8 cellular contexts compared by ENCODE assay signal in genomic region chr17:42744283-42744805, GRCh38. TPM values are rescaled to one million over a fixed set of nuclear protein-coding genes. Genes with fewer than 3 reads are reported as not detected.
A peak's percentile ranks its signal among the peaks of the same experiment; 100 is the strongest.
DNase-seq lines count a peak whose midpoint lies in the region; ATAC-seq and TF ChIP-seq lines count a peak whose summit lies in the region.

No MANE protein-coding gene starts in this region.

- peaks cover 6% of the 10 kb centered on the region for H3K9me3 Mint-ChIP-seq in WTC11

- peaks cover 33% of the 10 kb centered on the region for H3K4me1 Mint-ChIP-seq in WTC11

- H3K27ac Mint-ChIP-seq in WTC11, result peak overlapping the region; percentile 96

- peak overlapping the region; percentile 86 for H3K4me3 Mint-ChIP-seq in WTC11

- POLR2A ChIA-PET in WTC11 (lab: Charles Lee), result interaction anchor here (1.3 to 1.8 kb wide), 3 partner anchors 17 to 126 kb away, joined by 3 to 6 read pairs (median 3); partner anchors contain the start of gene RAMP2

- DNase-seq in HFF-Myc (ENCODE audit: extremely low read depth, low read depth) (peak; percentile 37), NCI-H1092 treated with DMSO at 0.1 percent for 48 hours (lab: John Stamatoyannopoulos, UW) (peak; percentile 85), WTC11 (ENCODE audit: low spot score) (no peak), cerebellum (ENCODE audit: low spot score) (peak; percentile 58), left lobe of liver (ENCODE audit: low spot score) (peak; percentile 88), middle frontal gyrus (ENCODE audit: extremely low spot score, low spot score) (no peak)
- peak; percentile 79 for DNase-seq in stimulated activated CD4-positive, alpha-beta T cell treated with anti-CD3 and anti-CD28 coated beads, Interleukin-4, amount 100 ng/mL, for 1 hour

- peak overlapping the region; percentile 68 for H3K4me3 ChIP-seq in GM12875 (ENCODE audit: low read depth, low read length)
- peak overlapping the region; percentile 72 for H3K4me3 ChIP-seq in HFF-Myc (replicated peaks; ENCODE audit: low read depth, low read length)

- no peak for TF ChIP-seq CTCF in GM12875 (IDR thresholded peaks at IDR 0.05; ENCODE audit: borderline replicate concordance, insufficient read depth, low read depth, low read length)
- TF ChIP-seq CTCF in HFF-Myc (IDR thresholded peaks at IDR 0.05; ENCODE audit: low read depth, low read length, missing control alignments), result no peak
- TF ChIP-seq CTCF in WTC11 (IDR thresholded peaks at IDR 0.05), result no peak

- H3K27me3 Mint-ChIP-seq in WTC11 (ENCODE audit: low read depth), result peaks cover 27% of the 10 kb centered on the region

- CTCF ChIA-PET in WTC11 (lab: Charles Lee), result interaction anchor here (1.0 to 2.7 kb wide), 4 partner anchors 18 to 166 kb away, joined by 3 to 31 read pairs (median 7); no protein-coding TSS in a partner anchor

- peak; percentile 75 for ATAC-seq in WTC11
- peak; percentile 91 for ATAC-seq in left lobe of liver

- no peaks in the 10 kb centered on the region for H3K36me3 Mint-ChIP-seq in WTC11

TF ChIP-seq in WTC11, 78 proteins besides CTCF, POLR2A, EP300 and RAD21:
- peak; percentile 49; the same call in 1 of the 2 replicates for TF ChIP-seq USF1 (CRISPR knock-in tag; IDR thresholded peaks at IDR 0.05)
- peak; percentile 88 for TF ChIP-seq PRDM15 (CRISPR knock-in tag; IDR thresholded peaks at IDR 0.05)
- TF ChIP-seq ATF3 (CRISPR knock-in tag; conservative IDR thresholded peaks at IDR 0.05), result no peak

RNA-seq across cellular contexts. Expression of gene EZH1, which starts 0.5 kb away (rescaled TPM):
- total RNA-seq in WTC11 (2021) (19.8 to 24.1 TPM (median 22.4 TPM) in 3 replicates), cerebellum (38.0 TPM), left lobe of liver (12.1 TPM)

RNA-seq across cellular contexts. Expression of gene RAMP2, which starts 16.7 kb away (rescaled TPM):
- total RNA-seq in WTC11 (2021), result 10.9 to 13.1 TPM (median 11.6 TPM) in 3 replicates
- total RNA-seq in cerebellum, result 8.7 TPM
- total RNA-seq in left lobe of liver, result 3.4 TPM

RNA-seq across cellular contexts. Expression of gene VPS25, which starts 28.9 kb away (rescaled TPM):
- 98.6 to 103 TPM (median 101 TPM) in 3 replicates for total RNA-seq in WTC11 (2021)
- total RNA-seq in cerebellum, result 24.5 TPM
- total RNA-seq in left lobe of liver, result 30.9 TPM

RNA-seq across cellular contexts. Expression of gene WNK4, which starts 36.1 kb away (rescaled TPM):
- total RNA-seq in WTC11 (2021) (1.4 to 1.7 TPM (median 1.5 TPM) in 3 replicates), cerebellum (0.82 TPM), left lobe of liver (0.53 TPM)

RNA-seq across cellular contexts. Expression of gene COA3, which starts 54.2 kb away (rescaled TPM):
- 54.2 to 65.2 TPM (median 60.9 TPM) in 3 replicates for total RNA-seq in WTC11 (2021)
- total RNA-seq in cerebellum, result 60.6 TPM
- 62.9 TPM for total RNA-seq in left lobe of liver

Comparison
In these comparisons a context has a peak if more than half of its experiments do, and no peak if none do; other contexts are left out.
1. DNase-seq: peak in HFF-Myc (single experiment), NCI-H1092 treated with DMSO at 0.1 percent for 48 hours (single experiment), cerebellum (single experiment), left lobe of liver (single experiment) and stimulated activated CD4-positive, alpha-beta T cell treated with anti-CD3 and anti-CD28 coated beads, Interleukin-4, amount 100 ng/mL, for 1 hour (single experiment); none in WTC11 (single experiment) and middle frontal gyrus (single experiment).